10 cellular contexts compared by ENCODE assay signal in the genomic region with DNA sequence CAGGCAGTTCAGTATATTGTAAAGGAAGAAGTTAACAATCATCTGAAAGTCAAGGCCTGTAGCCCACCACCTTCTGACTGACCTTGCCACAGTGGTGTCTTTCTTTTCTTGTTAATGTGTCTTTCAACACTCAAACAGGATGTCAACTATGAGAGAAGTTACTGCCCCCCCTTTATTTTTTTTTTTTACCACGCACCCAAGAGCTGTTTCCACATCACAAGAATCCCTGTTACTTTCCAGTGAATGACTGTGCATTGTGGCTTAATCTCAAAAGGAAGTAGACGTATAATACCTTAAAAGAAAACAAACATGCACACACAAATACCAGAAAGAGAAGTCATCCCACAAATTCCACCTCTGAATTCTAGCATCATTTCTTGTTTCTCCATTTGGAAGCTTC.
DNase-seq lines count a peak whose midpoint lies in the region; ATAC-seq and TF ChIP-seq lines count a peak whose summit lies in the region.
"Had no signal": no experiment of that assay in that cellular context is flagged by ENCODE, and none has a peak within 500 bp of the region (broad histone marks: within the 10 kb centered on the region; RNA-seq: fewer than 3 reads in every experiment).

No MANE protein-coding gene starts in this region.

- H4K5ac ChIP-seq in H9 (ENCODE audit: insufficient read length, low read depth, low read length) = no peak overlapping the region

- ATAC-seq in RWPE2 (ENCODE audit: low read depth) = peak; percentile 62

- no peaks in the 10 kb centered on the region for H3K23me2 ChIP-seq in H9 (ENCODE audit: insufficient read length, low read depth, low read length, poor library complexity, severe bottlenecking)

- no peak overlapping the region for H2BK12ac ChIP-seq in H9 (ENCODE audit: insufficient read length, low read depth, low read length)

- H4K8ac ChIP-seq in H9 (replicated peaks; ENCODE audit: insufficient read length, low read depth, low read length) = no peak overlapping the region

- H4K20me1 ChIP-seq in H9 (ENCODE audit: control insufficient read depth, insufficient read depth, insufficient read length) = peaks cover 2% of the 10 kb centered on the region

- H3K27me3 Mint-ChIP-seq in H9 (ENCODE audit: low read depth) = no peaks in the 10 kb centered on the region

- H3K4me1 ChIP-seq in H9 (ENCODE audit: insufficient read depth, low read length) (peaks cover 32% of the 10 kb centered on the region), RWPE2 (ENCODE audit: insufficient read depth, poor library complexity, severe bottlenecking) (peaks cover 77% of the 10 kb centered on the region)

- no peak overlapping the region for H4K91ac ChIP-seq in H9 (ENCODE audit: insufficient read length, low read depth, low read length)

- no CpG with 5 or more reads among the region's 2 CpGs for WGBS in H9 (ENCODE audit: extremely low coverage, insufficient read length, low lambda C conversion rate)

- H3K9me3 ChIP-seq in H9 (ENCODE audit: control insufficient read depth, low read depth, low read length) = no peaks in the 10 kb centered on the region
- no peaks in the 10 kb centered on the region for H3K9me3 ChIP-seq in RWPE2 (ENCODE audit: severe bottlenecking)
- H3K9me3 ChIP-seq in WERI-Rb-1 (ENCODE audit: severe bottlenecking) = peaks cover 3% of the 10 kb centered on the region

- no peaks in the 10 kb centered on the region for H3K36me3 ChIP-seq in RWPE2 (ENCODE audit: low read depth)
- H3K36me3 ChIP-seq in WERI-Rb-1 = no peaks in the 10 kb centered on the region

- no peak overlapping the region for H2AFZ ChIP-seq in H9 (ENCODE audit: low read length)

- H2BK5ac ChIP-seq in H9 (ENCODE audit: insufficient read length, low read length) = no peak overlapping the region

- DNase-seq in H9 (no peak), RWPE2 (ENCODE audit: low spot score) (no peak), fibroblast of the aortic adventitia (ENCODE audit: low read depth) (peak; percentile 91), smooth muscle cell of the brain vasculature (ENCODE audit: low read depth, low spot score) (peak; percentile 26), mucosa of gallbladder (ENCODE audit: low spot score) (no peak), WERI-Rb-1 (no peak), DMS79 (lab: John Stamatoyannopoulos, UW) (no peak)
- no peak for DNase-seq in stimulated activated CD4-positive, alpha-beta T cell treated with anti-CD3 and anti-CD28 coated beads, Interleukin-2, amount 100 ng/mL, for 24 hours
- DNase-seq: activated CD4-positive, alpha-beta T cell treated with anti-CD3 and anti-CD28 coated beads, Interleukin-2, amount 50 U/mL, for 1 hour; NCI-H1105 had no signal

- no peak overlapping the region for H3K27ac ChIP-seq in H9 (ENCODE audit: insufficient read length, low read depth, low read length)
- H3K27ac ChIP-seq in RWPE2 (ENCODE audit: poor library complexity, severe bottlenecking) = peak overlapping the region; percentile 94
- H3K27ac ChIP-seq in WERI-Rb-1 = no peak overlapping the region

- no peak overlapping the region for H3K4me3 Mint-ChIP-seq in H9

- H2AK5ac ChIP-seq in H9 (ENCODE audit: insufficient read length, low read length) = no peak overlapping the region

- H3K9me3 Mint-ChIP-seq in H9 = no peaks in the 10 kb centered on the region

- no peak overlapping the region for H2BK15ac ChIP-seq in H9 (ENCODE audit: low read depth, low read length)

- no peak overlapping the region for H3K4ac ChIP-seq in H9 (ENCODE audit: low read depth, low read length)

- no peak overlapping the region for H2BK20ac ChIP-seq in H9 (ENCODE audit: low read depth, low read length, poor library complexity, severe bottlenecking)

- H3K27ac Mint-ChIP-seq in H9 = peak overlapping the region; percentile 19 to 73 (median 46)

- peaks cover 88 to 89% of the 10 kb centered on the region in 2 experiments for H3K4me1 Mint-ChIP-seq in H9

- H3K4me3 ChIP-seq in RWPE2 (ENCODE audit: severe bottlenecking) (no peak overlapping the region), fibroblast of the aortic adventitia (ENCODE audit: low read depth, low read length) (no peak overlapping the region), WERI-Rb-1 (ENCODE audit: low read depth, low read length) (no peak overlapping the region)

- no peak overlapping the region for H3K14ac ChIP-seq in H9 (ENCODE audit: insufficient read depth, low read length)

- H3K79me1 ChIP-seq in H9 (ENCODE audit: insufficient read depth, low read depth, low read length, poor library complexity, severe bottlenecking) = no peaks in the 10 kb centered on the region

- no peaks in the 10 kb centered on the region for H3K36me3 Mint-ChIP-seq in H9 (ENCODE audit: insufficient read depth in 1 of 3, low read depth in 3 of 3)

- no peaks in the 10 kb centered on the region for H3K27me3 ChIP-seq in H9 (ENCODE audit: insufficient read depth, low read length)
- no peaks in the 10 kb centered on the region for H3K27me3 ChIP-seq in RWPE2 (ENCODE audit: insufficient read depth, poor library complexity, severe bottlenecking)
- H3K27me3 ChIP-seq in WERI-Rb-1 (ENCODE audit: insufficient read depth, low read depth, severe bottlenecking) = no peaks in the 10 kb centered on the region

- no peak overlapping the region for H3T11ph ChIP-seq in H9 (ENCODE audit: low read length)

- H3K56ac ChIP-seq in H9 (ENCODE audit: insufficient read length, low read depth, low read length) = no peak overlapping the region

- H3K23ac ChIP-seq in H9 (ENCODE audit: insufficient read length, low read depth, low read length) = no peak overlapping the region

- no peaks in the 10 kb centered on the region for H3K79me2 ChIP-seq in H9 (ENCODE audit: insufficient read depth, low read length)

- no peak for TF ChIP-seq CTCF in H9 (conservative IDR thresholded peaks at IDR 0.05)
- TF ChIP-seq CTCF in RWPE2 (IDR thresholded peaks at IDR 0.05; ENCODE audit: poor library complexity, severe bottlenecking) = no peak
- no peak for TF ChIP-seq CTCF in fibroblast of the aortic adventitia (IDR thresholded peaks at IDR 0.05; ENCODE audit: insufficient read depth, low read length)
- no peak for TF ChIP-seq CTCF in WERI-Rb-1 (IDR thresholded peaks at IDR 0.05; ENCODE audit: low read depth, low read length)

- H3K4me2 ChIP-seq in H9 (ENCODE audit: insufficient read depth, insufficient read length, low read length) = no peak overlapping the region

- H3K9ac ChIP-seq in H9 (ENCODE audit: extremely low read depth, insufficient read length, low read length) = no peak overlapping the region

- H3K18ac ChIP-seq in H9 (ENCODE audit: insufficient read length, low read depth, low read length) = no peak overlapping the region

- H2BK120ac ChIP-seq in H9 (ENCODE audit: low read depth, low read length, poor library complexity, severe bottlenecking) = no peak overlapping the region

Comparison
In these comparisons a context has a peak if more than half of its experiments do, and no peak if none do; other contexts are left out.
1. DNase-seq: peak in fibroblast of the aortic adventitia (single experiment) and smooth muscle cell of the brain vasculature (single experiment); none in H9 (single experiment), RWPE2 (single experiment), mucosa of gallbladder (single experiment), WERI-Rb-1 (single experiment), stimulated activated CD4-positive, alpha-beta T cell treated with anti-CD3 and anti-CD28 coated beads, Interleukin-2, amount 100 ng/mL, for 24 hours (0 of 2) and DMS79 (single experiment).